Comparison of ENCODE assay signal across 8 cellular contexts in genomic region chr3:141795719-141796435, GRCh38. TPM values are rescaled to one million over a fixed set of nuclear protein-coding genes. Genes with fewer than 3 reads are reported as not detected.
DNase-seq lines count a peak whose midpoint lies in the region; ATAC-seq, FAIRE-seq and TF ChIP-seq lines count a peak whose summit lies in the region.

No MANE protein-coding gene starts in this region.

- TF ChIP-seq CTCF in AG09309 (IDR thresholded peaks at IDR 0.05; ENCODE audit: control insufficient read depth, insufficient read depth, low read depth, low read length, missing control alignments) (no peak), glutamatergic neuron (IDR thresholded peaks at IDR 0.05; ENCODE audit: partially characterized antibody, unreplicated experiment) (no peak)

- H3K4me3 Mint-ChIP-seq in glutamatergic neuron (ENCODE audit: unreplicated experiment): peak overlapping the region; percentile 11

- DNase-seq in AG09309 (ENCODE audit: low read depth) (peak; percentile 31), glutamatergic neuron (no peak), midbrain (lab: John Stamatoyannopoulos, UW) (no peak), HCEC 1CT (no peak), HTR-8/SVneo (ENCODE audit: insufficient read length, low spot score) (no peak)
- peak; percentile 45 for DNase-seq in activated CD4-positive, alpha-beta T cell treated with anti-CD3 and anti-CD28 coated beads, Interleukin-2, amount 50 U/mL, for 1 hour
- peak; percentile 57 for DNase-seq in stimulated activated naive CD8-positive, alpha-beta T cell treated with anti-CD3 and anti-CD28 coated beads, Interleukin-15, Interleukin-2, amounts not matched to agents 100 U/mL and 50 U/mL, for 24 hours

- peak; percentile 23 for ATAC-seq in HG03378 (IDR thresholded peaks at IDR 0.05; ENCODE audit: unreplicated experiment)
- ATAC-seq in stimulated activated naive CD8-positive, alpha-beta T cell treated with anti-CD3 and anti-CD28 coated beads, Interleukin-15, Interleukin-2, amounts not matched to agents 100 U/mL and 50 U/mL, for 24 hours: peak; percentile 25

- FAIRE-seq in HTR-8/SVneo (lab: Jason Lieb, UNC): no peak

- peaks cover 5% of the 10 kb centered on the region for H3K36me3 Mint-ChIP-seq in glutamatergic neuron (ENCODE audit: unreplicated experiment)

- peaks cover 2% of the 10 kb centered on the region for H3K27me3 Mint-ChIP-seq in glutamatergic neuron (ENCODE audit: unreplicated experiment)

- no peak overlapping the region for H3K27ac Mint-ChIP-seq in glutamatergic neuron (ENCODE audit: unreplicated experiment)

- H3K9me3 Mint-ChIP-seq in glutamatergic neuron (ENCODE audit: unreplicated experiment): peaks cover 9% of the 10 kb centered on the region

- H3K4me3 ChIP-seq in AG09309 (ENCODE audit: control insufficient read depth, low read depth, low read length): no peak overlapping the region

- H3K4me1 Mint-ChIP-seq in glutamatergic neuron (ENCODE audit: low read depth, unreplicated experiment): peaks cover 13% of the 10 kb centered on the region

RNA-seq across cellular contexts. Expression of gene GRK7, which starts 32.7 kb away (rescaled TPM):
- not detected for total RNA-seq in glutamatergic neuron (ENCODE audit: unreplicated experiment)

RNA-seq across cellular contexts. Expression of gene RNF7, which starts 57.8 kb away (rescaled TPM):
- total RNA-seq in glutamatergic neuron (ENCODE audit: unreplicated experiment): 95.0 TPM

Comparison
In these comparisons a context has a peak if more than half of its experiments do, and no peak if none do; other contexts are left out.
1. DNase-seq: peak in AG09309 (single experiment), activated CD4-positive, alpha-beta T cell treated with anti-CD3 and anti-CD28 coated beads, Interleukin-2, amount 50 U/mL, for 1 hour (single experiment) and stimulated activated naive CD8-positive, alpha-beta T cell treated with anti-CD3 and anti-CD28 coated beads, Interleukin-15, Interleukin-2, amounts not matched to agents 100 U/mL and 50 U/mL, for 24 hours (single experiment); none in glutamatergic neuron (single experiment), midbrain (single experiment), HCEC 1CT (single experiment) and HTR-8/SVneo (single experiment).